In the genomic region with DNA sequence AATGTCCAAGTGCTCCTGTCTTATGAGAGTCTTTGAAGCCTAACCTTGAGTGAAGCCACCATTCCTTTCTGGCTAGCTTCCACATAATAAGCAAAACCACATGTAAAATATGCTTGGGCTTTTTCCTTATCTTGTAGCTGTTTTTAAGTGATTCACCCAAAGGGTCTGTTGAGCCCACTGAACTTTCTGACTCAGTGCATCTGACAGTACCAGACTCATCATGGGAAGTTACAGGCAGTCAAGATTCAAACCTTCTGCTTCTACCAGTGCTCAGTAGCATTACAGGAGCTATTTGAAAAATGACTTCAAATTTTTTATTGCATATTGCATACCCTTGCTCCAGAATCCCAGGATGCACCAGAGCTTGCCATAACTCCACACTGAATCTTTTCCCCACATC, we compare ENCODE assay signal across 18 cellular contexts.
"Had no signal": no experiment of that assay in that cellular context is flagged by ENCODE, and none has a peak within 500 bp of the region (broad histone marks: within the 10 kb centered on the region; RNA-seq: fewer than 3 reads in every experiment).

No MANE protein-coding gene starts in this region.

- H3K36me3 ChIP-seq: MG63 had no signal

- DNase-seq: IMR-90, Karpas-422, KG1, MG63, NCI-H1092 treated with DMSO at 0.1 percent for 48 hours, NCI-H1436, NCI-H187, NCI-H2029, NCI-H2081 treated with DMSO at 0.1 percent for 48 hours, NCI-H2171, NCI-H226, NCI-H446, NCI-H510A, NCI-H524 treated with DMSO at 0.1 percent for 48 hours, NCI-H774, SHP77, SK-N-SH had no signal

- H3K27ac ChIP-seq: RWPE1 had no signal

- H3K4me2 ChIP-seq: SK-N-SH had no signal

- H3K9me3 ChIP-seq: MG63, SK-N-SH had no signal

- H3K4me3 ChIP-seq: MG63 had no signal

- H3K9ac ChIP-seq: SK-N-SH had no signal
